In genomic region chr14:97453991-97454390, GRCh38 we compare ENCODE assay signal across 28 cellular contexts.
"Had no signal": no experiment of that assay in that cellular context is flagged by ENCODE, and none has a peak within 500 bp of the region (broad histone marks: within the 10 kb centered on the region; RNA-seq: fewer than 3 reads in every experiment).

No MANE protein-coding gene starts in this region.

- H3K27me3 ChIP-seq: brain microvascular endothelial cell had no signal

- H3K36me3 ChIP-seq: brain microvascular endothelial cell had no signal

- H3K27ac ChIP-seq: brain microvascular endothelial cell, coronary artery, dorsolateral prefrontal cortex had no signal

- H3K27ac Mint-ChIP-seq: activated CD4-positive, alpha-beta T cell treated with anti-CD3 and anti-CD28 coated beads for 36 hours; activated naive CD8-positive, alpha-beta T cell treated with anti-CD3 and anti-CD28 coated beads for 36 hours; activated T-helper 17 cell treated with anti-CD3 and anti-CD28 coated beads, Interleukin-2, amount 50 U/mL, for 72 hours; dendritic cell treated with granulocyte-macrophage colony-stimulating factor and Interleukin-4, amounts not matched to agents 40 ng/mL and 50 ng/mL, for 4 days; endodermal cell; T-cell; T-helper 1 cell treated with Interleukin-12 subunit alpha and Interleukin-12 subunit beta and Interleukin-4 antibody, amounts not matched to agents 30 μg/mL and 1 μg/mL, for 36 hours had no signal

- DNase-seq: activated CD4-positive, alpha-beta T cell treated with anti-CD3 and anti-CD28 coated beads for 36 hours; activated CD4-positive, alpha-beta T cell treated with anti-CD3 and anti-CD28 coated beads, Interleukin-2, amount 50 U/mL, for 1 hour; activated CD4-positive, alpha-beta T cell treated with anti-CD3 and anti-CD28 coated beads, Interleukin-2, amount 50 U/mL, for 48 hours; activated CD4-positive, CD25-positive, alpha-beta regulatory T cell; activated CD4-positive, CD25-positive, alpha-beta regulatory T cell treated with anti-CD3 and anti-CD28 coated beads, Interleukin-2, amount 50 U/mL, for 72 hours; activated CD8-positive, alpha-beta memory T cell treated with anti-CD3 and anti-CD28 coated beads for 24 hours; activated CD8-positive, alpha-beta T cell treated with anti-CD3 and anti-CD28 coated beads for 36 hours; activated effector memory CD4-positive, alpha-beta T cell treated with Interleukin-2 at 50 U/mL for 16 hours; activated gamma-delta T cell treated with Interleukin-2 at 50 U/mL for 16 hours; activated naive CD4-positive, alpha-beta T cell treated with anti-CD3 and anti-CD28 coated beads, Interleukin-2, amount 50 U/mL, for 16 hours; activated naive CD4-positive, alpha-beta T cell treated with Interleukin-2 at 50 U/mL for 16 hours; activated naive CD8-positive, alpha-beta T cell treated with anti-CD3 and anti-CD28 coated beads for 36 hours; activated T-cell treated with anti-CD3 and anti-CD28 coated beads, Interleukin-2, amount 50 U/mL, for 4 hours; amniotic stem cell; anterior cingulate cortex; brain microvascular endothelial cell; dorsolateral prefrontal cortex; effector memory CD4-positive, alpha-beta T cell; endodermal cell; foreskin fibroblast; head of caudate nucleus; T-cell had no signal

- H3K27me3 Mint-ChIP-seq: activated CD4-positive, alpha-beta T cell treated with anti-CD3 and anti-CD28 coated beads for 36 hours; activated CD8-positive, alpha-beta T cell treated with anti-CD3 and anti-CD28 coated beads for 36 hours; activated naive CD8-positive, alpha-beta T cell treated with anti-CD3 and anti-CD28 coated beads for 36 hours; activated T-helper 17 cell treated with anti-CD3 and anti-CD28 coated beads, Interleukin-2, amount 50 U/mL, for 72 hours; central memory CD8-positive, alpha-beta T cell; T-cell had no signal

- H3K4me3 ChIP-seq: coronary artery, dorsolateral prefrontal cortex had no signal

- H3K4me3 Mint-ChIP-seq: activated CD4-positive, alpha-beta T cell treated with anti-CD3 and anti-CD28 coated beads for 36 hours; activated CD8-positive, alpha-beta T cell treated with anti-CD3 and anti-CD28 coated beads for 36 hours; activated naive CD8-positive, alpha-beta T cell treated with anti-CD3 and anti-CD28 coated beads for 36 hours; activated T-cell treated with anti-CD3 and anti-CD28 coated beads, Interleukin-2, amount 50 U/mL, for 4 hours; activated T-helper 17 cell treated with anti-CD3 and anti-CD28 coated beads, Interleukin-2, amount 50 U/mL, for 72 hours; central memory CD8-positive, alpha-beta T cell; dendritic cell treated with granulocyte-macrophage colony-stimulating factor and Interleukin-4, amounts not matched to agents 40 ng/mL and 50 ng/mL, for 4 days; endodermal cell; T-cell; T-helper 1 cell treated with Interleukin-12 subunit alpha and Interleukin-12 subunit beta and Interleukin-4 antibody, amounts not matched to agents 30 μg/mL and 1 μg/mL, for 36 hours had no signal

- ATAC-seq: activated CD4-positive, alpha-beta T cell treated with anti-CD3 and anti-CD28 coated beads for 36 hours; activated CD8-positive, alpha-beta T cell treated with anti-CD3 and anti-CD28 coated beads for 36 hours; activated T-cell treated with anti-CD3 and anti-CD28 coated beads, Interleukin-2, amount 50 U/mL, for 4 hours; activated T-helper 17 cell treated with anti-CD3 and anti-CD28 coated beads, Interleukin-2, amount 50 U/mL, for 72 hours; esophagus mucosa; T-cell had no signal

- H3K9me3 Mint-ChIP-seq: activated T-cell treated with anti-CD3 and anti-CD28 coated beads, Interleukin-2, amount 50 U/mL, for 4 hours; activated T-helper 17 cell treated with anti-CD3 and anti-CD28 coated beads, Interleukin-2, amount 50 U/mL, for 72 hours; central memory CD8-positive, alpha-beta T cell; dendritic cell treated with granulocyte-macrophage colony-stimulating factor and Interleukin-4, amounts not matched to agents 40 ng/mL and 50 ng/mL, for 4 days; endodermal cell; T-cell had no signal

- H3K36me3 Mint-ChIP-seq: T-cell had no signal
